In the genomic region with DNA sequence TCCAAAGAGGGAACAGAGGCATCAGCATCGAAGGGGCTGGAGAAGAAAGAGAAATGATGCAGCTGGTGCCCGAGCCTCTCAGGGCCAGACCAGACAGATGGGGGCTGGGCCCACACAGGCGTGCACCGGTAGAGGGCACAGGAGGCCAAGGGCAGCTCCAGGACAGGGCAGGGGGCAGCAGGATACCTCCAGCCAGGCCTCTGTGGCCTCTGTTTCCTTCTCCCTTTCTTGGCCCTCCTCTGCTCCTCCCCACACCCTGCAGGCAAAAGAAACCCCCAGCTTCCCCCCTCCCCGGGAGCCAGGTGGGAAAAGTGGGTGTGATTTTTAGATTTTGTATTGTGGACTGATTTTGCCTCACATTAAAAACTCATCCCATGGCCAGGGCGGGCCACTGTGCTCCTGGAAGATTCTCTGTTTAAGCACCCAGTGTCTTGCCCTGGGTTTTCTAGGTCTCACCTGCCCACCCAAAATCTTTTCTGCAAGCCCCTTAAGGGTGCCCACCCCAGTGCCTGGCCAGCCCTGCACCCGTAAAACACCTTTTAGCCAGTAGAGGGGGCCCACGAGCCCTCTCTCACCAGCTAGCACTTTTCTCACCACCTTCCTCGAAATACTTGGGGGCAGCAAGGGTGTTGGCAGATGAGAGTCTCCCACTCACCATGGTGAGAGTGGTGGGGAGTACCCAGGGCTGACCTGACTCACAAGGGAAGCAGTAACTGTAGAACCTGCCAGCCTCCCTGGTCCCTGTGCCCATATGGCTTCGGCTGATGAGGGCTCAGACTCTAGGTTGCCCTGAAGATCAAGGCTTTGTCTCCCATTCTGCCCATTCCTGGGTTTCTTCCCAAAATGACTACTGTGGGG, we compare ENCODE assay signal across 8 cellular contexts. TPM values are rescaled to one million over a fixed set of nuclear protein-coding genes. Genes with fewer than 3 reads are reported as not detected.
DNase-seq lines count a peak whose midpoint lies in the region; ATAC-seq and TF ChIP-seq lines count a peak whose summit lies in the region.

No MANE protein-coding gene starts in this region.

- H3K27ac Mint-ChIP-seq in nephron progenitor cell = peak overlapping the region; percentile 86

- DNase-seq in cardiac muscle cell (ENCODE audit: low read depth in 1 of 2, low spot score in 1 of 2) (peak; percentile 58 to 62), Right ventricle myocardium inferior (ENCODE audit: missing footprints) (no peak), NCI-H69 (lab: John Stamatoyannopoulos, UW) (peak; percentile 78), activated T-cell treated with anti-CD3 and anti-CD28 coated beads for 1 hour (ENCODE audit: low read depth) (peak; percentile 55), epithelial cell of prostate (ENCODE audit: low read depth, low spot score) (no peak), nephron progenitor cell (peak; percentile 76), suprapubic skin (ENCODE audit: low spot score in 2 of 2) (no peak), putamen (ENCODE audit: low spot score) (no peak)

- H3K27ac ChIP-seq in cardiac muscle cell (peak overlapping the region; percentile 80), epithelial cell of prostate (peak overlapping the region; percentile 99), suprapubic skin (peak overlapping the region; percentile 70)

- peaks cover 20% of the 10 kb centered on the region for H3K4me1 ChIP-seq in cardiac muscle cell (ENCODE audit: low read depth)
- H3K4me1 ChIP-seq in suprapubic skin = peaks cover 88% of the 10 kb centered on the region

- H3K9me3 Mint-ChIP-seq in nephron progenitor cell = no peaks in the 10 kb centered on the region

- no peak for TF ChIP-seq EP300 in suprapubic skin (IDR thresholded peaks at IDR 0.05)

- peaks cover 1% of the 10 kb centered on the region for H3K36me3 ChIP-seq in cardiac muscle cell
- peaks cover 37% of the 10 kb centered on the region for H3K36me3 ChIP-seq in suprapubic skin

- H3K4me1 Mint-ChIP-seq in nephron progenitor cell = peaks cover 54% of the 10 kb centered on the region

- no peak overlapping the region for H3K4me3 Mint-ChIP-seq in nephron progenitor cell

- peaks cover 7% of the 10 kb centered on the region for H3K36me3 Mint-ChIP-seq in nephron progenitor cell (ENCODE audit: low read depth)

- peak; percentile 93 for TF ChIP-seq CTCF in cardiac muscle cell (IDR thresholded peaks at IDR 0.05; ENCODE audit: low read depth, low read length)
- TF ChIP-seq CTCF in nephron progenitor cell (IDR thresholded peaks at IDR 0.05) = peak; percentile 82
- peak; percentile 55 to 79 for TF ChIP-seq CTCF in suprapubic skin (IDR thresholded peaks at IDR 0.05)

- H3K27me3 Mint-ChIP-seq in nephron progenitor cell (ENCODE audit: low read depth, poor library complexity) = peaks cover 2% of the 10 kb centered on the region

- 44% methylated on average over 9 of the region's 10 CpGs for WGBS in suprapubic skin

- no peak for ATAC-seq in Right ventricle myocardium inferior

- no peak for TF ChIP-seq POLR2A in suprapubic skin (IDR thresholded peaks at IDR 0.05)

- no peaks in the 10 kb centered on the region for H3K27me3 ChIP-seq in cardiac muscle cell
- no peaks in the 10 kb centered on the region for H3K27me3 ChIP-seq in suprapubic skin

- H3K4me3 ChIP-seq in cardiac muscle cell (no peak overlapping the region), suprapubic skin (no peak overlapping the region)

- intact Hi-C loops in Right ventricle myocardium inferior (cut with DNase I) = loop anchor here (5.0 kb wide), 1 partner anchor 153 kb away; a partner anchor contains a TSS

- H3K9me3 ChIP-seq in cardiac muscle cell (ENCODE audit: low read depth) (no peaks in the 10 kb centered on the region), suprapubic skin (no peaks in the 10 kb centered on the region)

RNA-seq across cellular contexts. Expression of a gene that starts 35.7 kb away (rescaled TPM):
- total RNA-seq in cardiac muscle cell (596 and 766 TPM in 2 replicates), Right ventricle myocardium inferior (98.9 TPM), suprapubic skin (100 to 1,000 TPM; 335 to 766 (median 507) TPM)
- polyA plus RNA-seq in cardiac muscle cell = 152 and 223 TPM in 2 replicates

RNA-seq across cellular contexts. Expression of a gene that starts 55.1 kb away (rescaled TPM):
- total RNA-seq in cardiac muscle cell (49.8 and 62.6 TPM in 2 replicates), Right ventricle myocardium inferior (46.7 TPM), suprapubic skin (10 to 100 TPM; 44.3 to 59.7 (median 54.4) TPM)
- polyA plus RNA-seq in cardiac muscle cell = 125 and 170 TPM in 2 replicates

Comparison
In these comparisons a context has a peak if more than half of its experiments do, and no peak if none do; other contexts are left out.
1. DNase-seq: peak in cardiac muscle cell (2 of 2), NCI-H69 (single experiment), activated T-cell treated with anti-CD3 and anti-CD28 coated beads for 1 hour (single experiment) and nephron progenitor cell (single experiment); none in Right ventricle myocardium inferior (single experiment), epithelial cell of prostate (single experiment), suprapubic skin (0 of 2) and putamen (single experiment).
2. Peak in every context shown above with its lines, with median percentiles within 50 percentile points of each other: H3K27ac ChIP-seq and CTCF ChIP-seq.